Comparison of ENCODE assay signal across 8 cellular contexts in genomic region chr13:48302920-48303330, GRCh38.
A peak's percentile ranks its signal among the peaks of the same experiment; 100 is the strongest.
DNase-seq lines count a peak whose midpoint lies in the region; ATAC-seq and TF ChIP-seq lines count a peak whose summit lies in the region.

No MANE protein-coding gene starts in this region.

- peaks cover 15 to 28% of the 10 kb centered on the region in 2 donors for H3K4me1 Mint-ChIP-seq in effector memory CD8-positive, alpha-beta T cell (ENCODE audit: low read depth in 2 of 2)
- H3K4me1 Mint-ChIP-seq in nephron progenitor cell = peaks cover 23% of the 10 kb centered on the region

- peak overlapping the region; percentile 95 to 98 for H3K4me3 Mint-ChIP-seq in effector memory CD8-positive, alpha-beta T cell
- peak overlapping the region; percentile 90 for H3K4me3 Mint-ChIP-seq in nephron progenitor cell

- no peaks in the 10 kb centered on the region for H3K9me3 Mint-ChIP-seq in effector memory CD8-positive, alpha-beta T cell
- H3K9me3 Mint-ChIP-seq in nephron progenitor cell = no peaks in the 10 kb centered on the region

- H3K27me3 Mint-ChIP-seq in effector memory CD8-positive, alpha-beta T cell = no peaks in the 10 kb centered on the region
- H3K27me3 Mint-ChIP-seq in nephron progenitor cell (ENCODE audit: low read depth, poor library complexity) = peaks cover 3% of the 10 kb centered on the region

- peaks cover 35% of the 10 kb centered on the region for H3K36me3 Mint-ChIP-seq in effector memory CD8-positive, alpha-beta T cell (ENCODE audit: insufficient read depth)
- H3K36me3 Mint-ChIP-seq in nephron progenitor cell (ENCODE audit: low read depth) = peaks cover 12% of the 10 kb centered on the region

- ATAC-seq in GM19463 (IDR thresholded peaks at IDR 0.05; ENCODE audit: unreplicated experiment) (peak; percentile 3), GM21367 (IDR thresholded peaks at IDR 0.05; ENCODE audit: unreplicated experiment) (no peak), GM19397 (IDR thresholded peaks at IDR 0.05; ENCODE audit: unreplicated experiment) (no peak), HG03135 (IDR thresholded peaks at IDR 0.05; ENCODE audit: unreplicated experiment) (no peak)
- ATAC-seq in effector memory CD8-positive, alpha-beta T cell (replicated peaks) = peak; percentile 3

- peak overlapping the region; percentile 99 for H3K27ac Mint-ChIP-seq in effector memory CD8-positive, alpha-beta T cell
- H3K27ac Mint-ChIP-seq in nephron progenitor cell = peak overlapping the region; percentile 97

- DNase-seq in NCI-H345 (lab: John Stamatoyannopoulos, UW) (peak; percentile 19), nephron progenitor cell (no peak), NCI-H524 (lab: John Stamatoyannopoulos, UW) (no peak)
- no peak for DNase-seq in effector memory CD8-positive, alpha-beta T cell

- no peak for TF ChIP-seq CTCF in nephron progenitor cell (IDR thresholded peaks at IDR 0.05)

Comparison
In these comparisons a context has a peak if more than half of its experiments do, and no peak if none do; other contexts are left out.
1. ATAC-seq: peak in GM19463 (single experiment) and effector memory CD8-positive, alpha-beta T cell (single experiment); none in GM21367 (single experiment), GM19397 (single experiment) and HG03135 (single experiment).